In genomic region chr4:5018096-5018495, GRCh38 we compare ENCODE assay signal across 17 cellular contexts. TPM values are rescaled to one million over a fixed set of nuclear protein-coding genes. Genes with fewer than 3 reads are reported as not detected.
DNase-seq lines count a peak whose midpoint lies in the region; ATAC-seq, FAIRE-seq and TF ChIP-seq lines count a peak whose summit lies in the region.
"Had no signal": no experiment of that assay in that cellular context is flagged by ENCODE, and none has a peak within 500 bp of the region (broad histone marks: within the 10 kb centered on the region; RNA-seq: fewer than 3 reads in every experiment).

No MANE protein-coding gene starts in this region.

- POLR2A ChIA-PET in HepG2 (lab: Yijun Ruan, JAX), result no interaction called here

- H3K4me1 ChIP-seq in astrocyte (ENCODE audit: insufficient read depth, low read length), result peaks cover 9% of the 10 kb centered on the region
- H3K4me1 ChIP-seq in HepG2 (ENCODE audit: insufficient read depth, low read length), result no peaks in the 10 kb centered on the region
- H3K4me1 ChIP-seq: prostate gland had no signal

- H3K4me2 ChIP-seq in astrocyte (ENCODE audit: low read length), result no peak overlapping the region
- no peak overlapping the region for H3K4me2 ChIP-seq in HepG2 (ENCODE audit: low read depth, low read length)
- H3K4me2 ChIP-seq: BLaER1 had no signal

- TF ChIP-seq EP300 in HepG2 (IDR thresholded peaks at IDR 0.05; ENCODE audit: low read depth in 2 of 2, low read length in 2 of 2) (no peak), HepG2 (CRISPR knock-in tag; IDR thresholded peaks at IDR 0.05; ENCODE audit: borderline replicate concordance) (no peak)

- TF ChIP-seq RAD21 in HepG2 (CRISPR knock-in tag; IDR thresholded peaks at IDR 0.05), result no peak

- ATAC-seq in GM18868 (IDR thresholded peaks at IDR 0.05; ENCODE audit: unreplicated experiment), result no peak
- ATAC-seq in HepG2, result no peak
- ATAC-seq: activated CD4-positive, CD25-positive, alpha-beta regulatory T cell treated with anti-CD3 and anti-CD28 coated beads, Interleukin-2, amount 50 U/mL, for 24 hours had no signal

- H3K27me3 ChIP-seq in astrocyte (ENCODE audit: insufficient read depth, low read length) (peaks cover 3% of the 10 kb centered on the region), HepG2 (ENCODE audit: control insufficient read depth in 1 of 2, insufficient read depth in 2 of 2, low read length in 2 of 2) (peaks cover 0 to 54% of the 10 kb centered on the region in 2 experiments; a peak in 3 of 5 replicates)

- H3K4me3 ChIP-seq in astrocyte (ENCODE audit: insufficient read depth, low read depth, low read length), result no peak overlapping the region
- no peak overlapping the region for H3K4me3 ChIP-seq in HepG2 (replicated peaks in 1 of 3; ENCODE audit: insufficient read depth in 1 of 3, low read depth in 2 of 3, low read length in 3 of 3)
- H3K4me3 ChIP-seq: BLaER1, prostate gland had no signal

- in situ Hi-C loops in HepG2 (cut with HindIII; ENCODE audit: extremely low pct_ligation_motif_present, low pct_unique_long_range_greater_than_20kb), result no loop called here

- H3K9me3 ChIP-seq in astrocyte (ENCODE audit: insufficient read depth, low read depth, low read length) (no peaks in the 10 kb centered on the region), HepG2 (ENCODE audit: low read length) (no peaks in the 10 kb centered on the region)
- H3K9me3 ChIP-seq: BLaER1, prostate gland had no signal

- DNase-seq in astrocyte (ENCODE audit: low read depth) (no peak), kidney glomerular epithelial cell (lab: John Stamatoyannopoulos, UW) (peak; percentile 4), HepG2 (ENCODE audit: low spot score) (no peak), AG08396 (ENCODE audit: low spot score) (no peak)
- no peak for DNase-seq in activated CD4-positive, alpha-beta T cell treated with anti-CD3 and anti-CD28 coated beads, Interleukin-2, amount 50 U/mL, for 1 hour
- DNase-seq: activated naive CD4-positive, alpha-beta T cell treated with anti-CD3 and anti-CD28 coated beads, Interleukin-2, amount 50 U/mL, for 16 hours; EL; MM.1S; NCI-H2171; stimulated activated CD4-positive, alpha-beta T cell treated with anti-CD3 and anti-CD28 coated beads, Interleukin-15, amount 100 ng/mL, for 24 hours had no signal

- H3K4me3 Mint-ChIP-seq in astrocyte (ENCODE audit: unreplicated experiment), result no peak overlapping the region

- WGBS in HepG2 (ENCODE audit: low lambda C conversion rate), result 0% methylated on average over 2 of the region's 2 CpGs

- CTCF ChIA-PET in HepG2 (lab: Yijun Ruan, JAX; ENCODE audit: low intra/inter-chr PET ratio, low total read pairs), result no interaction called here

- peaks cover 5% of the 10 kb centered on the region for H3K9me3 Mint-ChIP-seq in astrocyte (ENCODE audit: unreplicated experiment)

- H2AFZ ChIP-seq in astrocyte (ENCODE audit: low read depth, low read length) (no peak overlapping the region), HepG2 (ENCODE audit: low read length) (no peak overlapping the region)

- H3K4me1 Mint-ChIP-seq in astrocyte (ENCODE audit: low read depth, unreplicated experiment), result peaks cover 5% of the 10 kb centered on the region

- no peak overlapping the region for H3K27ac Mint-ChIP-seq in astrocyte (ENCODE audit: unreplicated experiment)

- intact Hi-C loops in HepG2 (cut with micrococcal nuclease; ENCODE audit: unreplicated experiment), result no loop called here

- H3K27ac ChIP-seq in C4-2B (no peak overlapping the region), astrocyte (ENCODE audit: low read depth, low read length) (no peak overlapping the region), HepG2 (ENCODE audit: extremely low read length, insufficient read depth, low read length) (no peak overlapping the region)
- H3K27ac ChIP-seq: BLaER1, prostate gland had no signal

- no TSS peak for BruUV-seq in HepG2 (replicated peaks; lab: Mats Ljungman, UMichigan)

- no peaks in the 10 kb centered on the region for H4K20me1 ChIP-seq in astrocyte (ENCODE audit: insufficient read depth, low read length)
- no peaks in the 10 kb centered on the region for H4K20me1 ChIP-seq in HepG2 (ENCODE audit: insufficient read depth, low read length)
- H4K20me1 ChIP-seq: BLaER1 had no signal

- H3K27me3 Mint-ChIP-seq in astrocyte (ENCODE audit: low read depth, unreplicated experiment), result peaks cover 35% of the 10 kb centered on the region

- no peak for TF ChIP-seq POLR2A in HepG2 (IDR thresholded peaks at IDR 0.05; ENCODE audit: insufficient read depth in 1 of 2, low read depth in 2 of 2, low read length in 2 of 2)

- H3K36me3 ChIP-seq in astrocyte (ENCODE audit: insufficient read depth, low read length) (no peaks in the 10 kb centered on the region), HepG2 (replicated peaks in 1 of 2; ENCODE audit: control insufficient read depth in 1 of 2, insufficient read depth in 2 of 2, low read length in 2 of 2) (no peaks in the 10 kb centered on the region)
- H3K36me3 ChIP-seq: BLaER1, prostate gland had no signal

- FAIRE-seq in astrocyte (lab: Jason Lieb, UNC) (peak; percentile 20), HepG2 (lab: Jason Lieb, UNC) (no peak)
- FAIRE-seq: GM12891 had no signal

- H3K79me2 ChIP-seq in astrocyte (ENCODE audit: insufficient read depth, low read length), result no peaks in the 10 kb centered on the region
- no peaks in the 10 kb centered on the region for H3K79me2 ChIP-seq in HepG2 (ENCODE audit: insufficient read depth, low read length)

- H3K36me3 Mint-ChIP-seq in astrocyte (ENCODE audit: low read depth, unreplicated experiment), result peaks cover 3% of the 10 kb centered on the region

- no peak overlapping the region for H3K9ac ChIP-seq in astrocyte (ENCODE audit: low read length)
- H3K9ac ChIP-seq in HepG2 (ENCODE audit: insufficient read depth, low read depth, low read length), result no peak overlapping the region
- H3K9ac ChIP-seq: BLaER1 had no signal

- TF ChIP-seq CTCF in C4-2B (conservative IDR thresholded peaks at IDR 0.05) (peak; percentile 42), LNCAP (IDR thresholded peaks at IDR 0.05) (peak; percentile 39; the same call in 1 of the 2 replicates), astrocyte (IDR thresholded peaks at IDR 0.05; ENCODE audit: insufficient read depth, low read depth, low read length) (peak; percentile 17), HepG2 (CRISPR knock-in tag; IDR thresholded peaks at IDR 0.05) (no peak)

RNA-seq across cellular contexts. Expression of gene CYTL1, which starts 1.2 kb away (rescaled TPM):
- total RNA-seq in astrocyte (9.2 and 9.6 TPM in 2 replicates), HepG2 (2016; rRNA removed; fragmentation: Illumina TruSeq; extraction: Trizol) (not detected in 2 replicates)
- total RNA-seq in HepG2 (2016; cell fraction: cytosol; rRNA removed; fragmentation: Illumina TruSeq; extraction: Trizol; ENCODE audit: low read depth), result not detected in 2 replicates
- total RNA-seq in HepG2 (2016; cell fraction: insoluble cytoplasmic fraction; rRNA removed; fragmentation: Illumina TruSeq; extraction: Trizol), result not detected in 2 replicates
- not detected in 2 replicates for total RNA-seq in HepG2 (2016; cell fraction: membrane; rRNA removed; fragmentation: Illumina TruSeq; extraction: Trizol)
- total RNA-seq in HepG2 (2016; cell fraction: nucleus; rRNA removed; fragmentation: Illumina TruSeq; extraction: Trizol), result not detected in 2 replicates
- polyA plus RNA-seq in HepG2 (2011; rRNA removed), result not detected in 2 replicates
- polyA plus RNA-seq in HepG2 (2011; cell fraction: cytosol; rRNA removed), result not detected in 2 replicates
- not detected in 2 replicates for polyA plus RNA-seq in HepG2 (2011; cell fraction: nucleus; rRNA removed)
- not detected in 2 replicates for polyA plus RNA-seq in HepG2 (2012)
- polyA plus RNA-seq in HepG2 (2016; cell fraction: cytosol; fragmentation: Illumina TruSeq; extraction: Trizol; ENCODE audit: low read depth), result not detected in 2 replicates
- polyA plus RNA-seq in HepG2 (2016; cell fraction: insoluble cytoplasmic fraction; fragmentation: Illumina TruSeq; extraction: Trizol; ENCODE audit: low read depth), result not detected in 2 replicates
- polyA plus RNA-seq in HepG2 (2016; cell fraction: membrane; fragmentation: Illumina TruSeq; extraction: Trizol; ENCODE audit: low read depth), result not detected in 2 replicates
- polyA plus RNA-seq in HepG2 (2016; cell fraction: nucleus; fragmentation: Illumina TruSeq; extraction: Trizol; ENCODE audit: insufficient read depth, low read depth), result not detected in 2 replicates
- not detected in 2 replicates for polyA minus RNA-seq in HepG2 (2011; rRNA and poly(A)+ RNA removed; ENCODE audit: low replicate concordance)
- polyA minus RNA-seq in HepG2 (2011; cell fraction: cytosol; rRNA and poly(A)+ RNA removed), result not detected in 2 replicates
- polyA minus RNA-seq in HepG2 (2011; cell fraction: nucleus; rRNA and poly(A)+ RNA removed), result not detected in 2 replicates

RNA-seq across cellular contexts. Expression of gene STK32B, which starts 33.2 kb away (rescaled TPM):
- 2.1 and 2.9 TPM in 2 replicates for total RNA-seq in astrocyte
- not detected in 2 replicates for total RNA-seq in HepG2 (2016; rRNA removed; fragmentation: Illumina TruSeq; extraction: Trizol)
- total RNA-seq in HepG2 (2016; cell fraction: cytosol; rRNA removed; fragmentation: Illumina TruSeq; extraction: Trizol; ENCODE audit: low read depth), result not detected in 2 replicates
- total RNA-seq in HepG2 (2016; cell fraction: insoluble cytoplasmic fraction; rRNA removed; fragmentation: Illumina TruSeq; extraction: Trizol), result not detected in 2 replicates
- not detected in 2 replicates for total RNA-seq in HepG2 (2016; cell fraction: membrane; rRNA removed; fragmentation: Illumina TruSeq; extraction: Trizol)
- total RNA-seq in HepG2 (2016; cell fraction: nucleus; rRNA removed; fragmentation: Illumina TruSeq; extraction: Trizol), result not detected in 2 replicates
- not detected in 2 replicates for polyA plus RNA-seq in HepG2 (2011; rRNA removed)
- polyA plus RNA-seq in HepG2 (2011; cell fraction: cytosol; rRNA removed), result not detected in 2 replicates
- not detected in 2 replicates for polyA plus RNA-seq in HepG2 (2011; cell fraction: nucleus; rRNA removed)
- not detected in 2 replicates for polyA plus RNA-seq in HepG2 (2012)
- not detected in 2 replicates for polyA plus RNA-seq in HepG2 (2016; cell fraction: cytosol; fragmentation: Illumina TruSeq; extraction: Trizol; ENCODE audit: low read depth)
- not detected in 2 replicates for polyA plus RNA-seq in HepG2 (2016; cell fraction: insoluble cytoplasmic fraction; fragmentation: Illumina TruSeq; extraction: Trizol; ENCODE audit: low read depth)
- not detected in 2 replicates for polyA plus RNA-seq in HepG2 (2016; cell fraction: membrane; fragmentation: Illumina TruSeq; extraction: Trizol; ENCODE audit: low read depth)
- not detected in 2 replicates for polyA plus RNA-seq in HepG2 (2016; cell fraction: nucleus; fragmentation: Illumina TruSeq; extraction: Trizol; ENCODE audit: insufficient read depth, low read depth)
- polyA minus RNA-seq in HepG2 (2011; rRNA and poly(A)+ RNA removed; ENCODE audit: low replicate concordance), result not detected in 2 replicates
- not detected in 2 replicates for polyA minus RNA-seq in HepG2 (2011; cell fraction: cytosol; rRNA and poly(A)+ RNA removed)
- not detected in 2 replicates for polyA minus RNA-seq in HepG2 (2011; cell fraction: nucleus; rRNA and poly(A)+ RNA removed)

Comparison
In these comparisons a context has a peak if more than half of its experiments do, and no peak if none do; other contexts are left out.
1. RNA of gene CYTL1, which starts 1.2 kb away (total RNA-seq): 9.2 to 9.6 TPM in astrocyte; not detected in HepG2; every median in the first group is over 10 times any median in the second.